In the genomic region with DNA sequence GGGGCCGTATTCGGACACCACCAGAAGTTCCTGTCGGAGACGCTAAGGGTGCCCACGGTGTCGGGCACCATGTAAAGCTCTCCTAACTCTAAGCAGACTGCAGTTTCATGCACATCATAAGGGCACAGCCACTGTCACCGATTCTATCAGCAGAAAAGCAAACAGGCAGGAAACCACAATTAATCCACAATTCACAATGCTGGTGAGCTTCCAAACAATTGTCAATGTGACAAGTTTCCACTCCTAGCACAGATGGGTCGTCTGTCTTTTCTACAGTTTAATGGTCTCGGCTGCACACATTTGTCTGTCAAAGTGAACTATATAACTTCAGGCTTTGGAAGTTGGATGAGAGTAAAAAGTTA, we compare ENCODE assay signal across 14 cellular contexts. TPM values are rescaled to one million over a fixed set of nuclear protein-coding genes. Genes with fewer than 3 reads are reported as not detected.
DNase-seq lines count a peak whose midpoint lies in the region; ATAC-seq and TF ChIP-seq lines count a peak whose summit lies in the region.
"Had no signal": no experiment of that assay in that cellular context is flagged by ENCODE, and none has a peak within 500 bp of the region (broad histone marks: within the 10 kb centered on the region; RNA-seq: fewer than 3 reads in every experiment).

No MANE protein-coding gene starts in this region.

- no peak overlapping the region for H4K8ac ChIP-seq in IMR-90 (ENCODE audit: low read depth in 2 of 2, low read length in 2 of 2)

- H3K56ac ChIP-seq in IMR-90 (ENCODE audit: extremely low read depth, insufficient read depth, low read length) = no peak overlapping the region

- no peak for TF ChIP-seq EP300 in gastroesophageal sphincter (IDR thresholded peaks at IDR 0.05)

- H4K91ac ChIP-seq in IMR-90 (ENCODE audit: insufficient read depth, low read depth, low read length) = no peak overlapping the region

- dilution Hi-C loops in IMR-90 (cut with HindIII; ENCODE audit: low sequenced_read_pairs, unreplicated experiment) = no loop called here

- intact Hi-C loops in IMR-90 (cut with micrococcal nuclease) = no loop called here
- intact Hi-C loops in ascending aorta (cut with DNase I) = loop anchor here (2.0 kb wide), 1 partner anchor 13 kb away; no protein-coding TSS in a partner anchor

- no peak for ATAC-seq in CD4-positive, CD25-positive, alpha-beta regulatory T cell (ENCODE audit: low read depth in 2 of 2)
- no peak for ATAC-seq in IMR-90 (ENCODE audit: low read depth)
- ATAC-seq in naive B cell (ENCODE audit: low read depth in 2 of 2) = no peak
- ATAC-seq in gastroesophageal sphincter = no peak
- ATAC-seq: K562 had no signal

- CTCF ChIA-PET in IMR-90 (lab: Yijun Ruan, JAX) (interaction anchor here (0.6 to 1.9 kb wide), 3 partner anchors 9 to 166 kb away, joined by 3 to 4 read pairs (median 3); a partner anchor contains a TSS), GM10248 (lab: Yijun Ruan, JAX) (interaction anchor here (1.0 kb wide), 1 partner anchor 16 kb away, joined by 3 read pairs; no protein-coding TSS in a partner anchor)

- H2AK9ac ChIP-seq in IMR-90 (replicated peaks; ENCODE audit: low read depth, low read length, poor library complexity) = no peak overlapping the region

- H3K27ac Mint-ChIP-seq in CD4-positive, CD25-positive, alpha-beta regulatory T cell = no peak overlapping the region
- no peak overlapping the region for H3K27ac Mint-ChIP-seq in naive B cell

- peaks cover 4% of the 10 kb centered on the region for H3K27me3 ChIP-seq in CD4-positive, CD25-positive, alpha-beta regulatory T cell (ENCODE audit: control insufficient read depth, insufficient read depth, low read length)
- peaks cover 6% of the 10 kb centered on the region; the same call in 1 of the 2 replicates for H3K27me3 ChIP-seq in IMR-90 (ENCODE audit: control insufficient read depth, insufficient read depth, low read length)
- H3K27me3 ChIP-seq in ascending aorta = no peaks in the 10 kb centered on the region
- peaks cover 30% of the 10 kb centered on the region for H3K27me3 ChIP-seq in gastroesophageal sphincter

- H3K18ac ChIP-seq in IMR-90 (ENCODE audit: low read depth, low read length) = no peak overlapping the region

- no peak overlapping the region for H3K14ac ChIP-seq in IMR-90 (replicated peaks; ENCODE audit: low read depth, low read length)

- H2AFZ ChIP-seq in IMR-90 (replicated peaks; ENCODE audit: low read length, poor library complexity) = peak overlapping the region; percentile 82

- no peak overlapping the region for H3K4me2 ChIP-seq in IMR-90 (ENCODE audit: low read depth, low read length)

- H2BK15ac ChIP-seq in IMR-90 (ENCODE audit: low read depth, low read length) = no peak overlapping the region

- peak overlapping the region in 3 of 4 donors; percentile 63 to 88 (median 86) for H3K4me3 Mint-ChIP-seq in CD4-positive, CD25-positive, alpha-beta regulatory T cell
- peak overlapping the region; percentile 73 to 88 (median 81) for H3K4me3 Mint-ChIP-seq in naive B cell

- in situ Hi-C loops in IMR-90 (cut with MboI; ENCODE audit: low sequenced_read_pairs) = loop anchor here (25.0 kb wide), 1 partner anchor 1221 kb away; no protein-coding TSS in a partner anchor

- no peak overlapping the region for H4K5ac ChIP-seq in IMR-90 (ENCODE audit: low read depth, low read length)

- BruUV-seq in IMR-90 (replicated peaks; lab: Mats Ljungman, UMichigan) = no TSS peak

- H3K9ac ChIP-seq in IMR-90 (ENCODE audit: low read depth, low read length) = no peak overlapping the region

- peaks cover 0 to 19% (median 7%) of the 10 kb centered on the region in 4 donors for H3K4me1 Mint-ChIP-seq in CD4-positive, CD25-positive, alpha-beta regulatory T cell
- H3K4me1 Mint-ChIP-seq in naive B cell = peaks cover 9 to 22% (median 14%) of the 10 kb centered on the region in 3 donors

- peaks cover 20% of the 10 kb centered on the region for H3K4me1 ChIP-seq in CD4-positive, CD25-positive, alpha-beta regulatory T cell (ENCODE audit: control insufficient read depth, insufficient read depth, low read length, poor library complexity, severe bottlenecking)
- H3K4me1 ChIP-seq in IMR-90 (ENCODE audit: control insufficient read depth, insufficient read depth, low read length) (no peaks in the 10 kb centered on the region; the same call in 1 of the 2 replicates), ascending aorta (peaks cover 3 to 24% of the 10 kb centered on the region in 2 donors), gastroesophageal sphincter (peaks cover 0 to 36% (median 3%) of the 10 kb centered on the region in 3 donors)
- H3K4me1 ChIP-seq: Caco-2 had no signal

- no peak overlapping the region for H3K23ac ChIP-seq in IMR-90 (ENCODE audit: low read depth, low read length)

- no peak for TF ChIP-seq CTCF in IMR-90 (conservative IDR thresholded peaks at IDR 0.05; ENCODE audit: low read depth, low read length)
- TF ChIP-seq CTCF in ascending aorta (IDR thresholded peaks at IDR 0.05) = no peak
- no peak for TF ChIP-seq CTCF in GM10248 (IDR thresholded peaks at IDR 0.05; ENCODE audit: control extremely low read depth, extremely low read depth, low read depth, missing control alignments)
- no peak for TF ChIP-seq CTCF in gastroesophageal sphincter (IDR thresholded peaks at IDR 0.05)

- peak overlapping the region; percentile 10 for H3K4me3 ChIP-seq in CD4-positive, CD25-positive, alpha-beta regulatory T cell (ENCODE audit: low read depth, low read length)
- H3K4me3 ChIP-seq in IMR-90 (ENCODE audit: insufficient read depth, low read depth, low read length) (no peak overlapping the region), ascending aorta (peak overlapping the region; percentile 73 to 75), gastroesophageal sphincter (peak overlapping the region in 1 of 2 donors; percentile 67)
- H3K4me3 ChIP-seq: K562 had no signal

- TF ChIP-seq POLR2A in IMR-90 (IDR thresholded peaks at IDR 0.05; ENCODE audit: low read depth, low read length) (no peak), gastroesophageal sphincter (IDR thresholded peaks at IDR 0.05) (no peak)

- H2BK5ac ChIP-seq in IMR-90 (ENCODE audit: low read depth, low read length, poor library complexity, severe bottlenecking) = no peak overlapping the region

- H3K4ac ChIP-seq in IMR-90 (ENCODE audit: low read depth, low read length) = no peak overlapping the region

- no peak overlapping the region for H2AK5ac ChIP-seq in IMR-90 (ENCODE audit: low read depth, low read length)

- peaks cover 16% of the 10 kb centered on the region for H3K36me3 ChIP-seq in CD4-positive, CD25-positive, alpha-beta regulatory T cell (ENCODE audit: control insufficient read depth, insufficient read depth, low read length)
- H3K36me3 ChIP-seq in IMR-90 (ENCODE audit: control insufficient read depth, insufficient read depth, low read length) (peaks cover 13% of the 10 kb centered on the region), ascending aorta (peaks cover 12 to 17% of the 10 kb centered on the region in 2 donors), gastroesophageal sphincter (peaks cover 0 to 18% of the 10 kb centered on the region in 2 donors)

- DNase-seq in CD4-positive, CD25-positive, alpha-beta regulatory T cell = no peak
- DNase-seq in IMR-90 (no peak), ascending aorta (ENCODE audit: low spot score in 2 of 2) (no peak), naive B cell (no peak), kidney tubule cell (ENCODE audit: low spot score) (no peak), GM10248 (ENCODE audit: extremely low spot score) (no peak)
- no peak for DNase-seq in activated CD4-positive, CD25-positive, alpha-beta regulatory T cell treated with anti-CD3 and anti-CD28 coated beads, Interleukin-2, amount 50 U/mL, for 72 hours
- DNase-seq: Caco-2; NCI-H2227 treated with DMSO at 0.1 percent for 48 hours; stimulated activated CD4-positive, alpha-beta T cell treated with anti-CD3 and anti-CD28 coated beads, Interleukin-1b, Interleukin-23, amount 100 ng/mL, for 48 hours had no signal

- H3K27ac ChIP-seq in CD4-positive, CD25-positive, alpha-beta regulatory T cell (ENCODE audit: insufficient read depth, low read length, poor library complexity, severe bottlenecking) = no peak overlapping the region
- H3K27ac ChIP-seq in IMR-90 (ENCODE audit: insufficient read depth, low read length) = no peak overlapping the region
- H3K27ac ChIP-seq in ascending aorta = peak overlapping the region; percentile 67 to 83
- H3K27ac ChIP-seq in gastroesophageal sphincter = peak overlapping the region in 1 of 4 donors; percentile 54

- peaks cover 20% of the 10 kb centered on the region for H3K36me3 Mint-ChIP-seq in CD4-positive, CD25-positive, alpha-beta regulatory T cell
- peaks cover 17 to 27% of the 10 kb centered on the region in 2 donors for H3K36me3 Mint-ChIP-seq in naive B cell

- H3K27me3 Mint-ChIP-seq in CD4-positive, CD25-positive, alpha-beta regulatory T cell = peaks cover 23% of the 10 kb centered on the region
- H3K27me3 Mint-ChIP-seq in naive B cell = peaks cover 9 to 42% (median 35%) of the 10 kb centered on the region in 3 donors

- WGBS in IMR-90 (ENCODE audit: extremely low coverage in 2 of 2, insufficient read length in 1 of 2), 2 experiments = 77% methylated on average over 3 of the region's 9 CpGs; no CpG with 5 or more reads in 1 of the 2 experiments
- 75 to 89% methylated on average over 2 to 3 of the region's 9 CpGs for WGBS in gastroesophageal sphincter (ENCODE audit: low coverage in 1 of 2), 2 donors

- POLR2A ChIA-PET in IMR-90 (lab: Charles Lee; ENCODE audit: unreplicated experiment) = no interaction called here
- POLR2A ChIA-PET in GM10248 (lab: Yijun Ruan, JAX) = no interaction called here

- H3K9me3 ChIP-seq in CD4-positive, CD25-positive, alpha-beta regulatory T cell (ENCODE audit: control insufficient read depth in 2 of 2, low read length in 2 of 2) = no peaks in the 10 kb centered on the region
- no peaks in the 10 kb centered on the region for H3K9me3 ChIP-seq in IMR-90 (ENCODE audit: control insufficient read depth, insufficient read depth, low read length)
- no peaks in the 10 kb centered on the region for H3K9me3 ChIP-seq in ascending aorta
- H3K9me3 ChIP-seq in gastroesophageal sphincter = no peaks in the 10 kb centered on the region
- H3K9me3 ChIP-seq: Caco-2 had no signal

- TF ChIP-seq RAD21 in IMR-90 (IDR thresholded peaks at IDR 0.05; ENCODE audit: low read length) = no peak

- H3K79me1 ChIP-seq in IMR-90 (ENCODE audit: low read depth in 1 of 2, low read length in 2 of 2) = no peaks in the 10 kb centered on the region

- no peak overlapping the region for H2BK20ac ChIP-seq in IMR-90 (ENCODE audit: low read depth, low read length)

- no peak overlapping the region for H2BK120ac ChIP-seq in IMR-90 (ENCODE audit: low read depth, low read length)

- no peaks in the 10 kb centered on the region; the same call in 1 of the 2 replicates for H4K20me1 ChIP-seq in IMR-90 (ENCODE audit: insufficient read depth, low read length)

- peaks cover 0 to 4% (median 0%) of the 10 kb centered on the region in 7 donors for H3K9me3 Mint-ChIP-seq in CD4-positive, CD25-positive, alpha-beta regulatory T cell
- H3K9me3 Mint-ChIP-seq in naive B cell = peaks cover 0 to 2% (median 0%) of the 10 kb centered on the region in 7 donors

- peaks cover 2% of the 10 kb centered on the region; the same call in 1 of the 2 replicates for H3K9me1 ChIP-seq in IMR-90 (ENCODE audit: insufficient read depth, low read length)

RNA-seq across cellular contexts. Expression of a gene that starts 8.8 kb away (rescaled TPM):
- not detected for total RNA-seq in CD4-positive, CD25-positive, alpha-beta regulatory T cell
- polyA plus RNA-seq in CD4-positive, CD25-positive, alpha-beta regulatory T cell = not detected
- total RNA-seq in IMR-90 (2012; rRNA removed) = under 0.01 TPM in 1 of 2 replicates, not detected in the other
- polyA plus RNA-seq in IMR-90 (2012; rRNA removed) = 0.03 TPM in 1 of 2 replicates, not detected in the other
- polyA plus RNA-seq in IMR-90 (2012; cell fraction: cytosol; rRNA removed) = not detected in 2 replicates
- not detected in 2 replicates for polyA plus RNA-seq in IMR-90 (2012; cell fraction: nucleus; rRNA removed; ENCODE audit: low replicate concordance)
- 1.2 TPM for total RNA-seq in ascending aorta
- under 1 TPM in 2 of 6 donors, not detected in 4; 0.09 to 0.23 TPM for polyA plus RNA-seq in naive B cell (ENCODE audit: low read depth in 6 of 6)
- 1 to 10 TPM in 2 of 4 donors, under 1 TPM in 1, not detected in 1; 0.40 to 2.0 (median 1.1) TPM for total RNA-seq in gastroesophageal sphincter
- total RNA-seq: glomerular endothelial cell, myocyte had no signal

Comparison
In these comparisons a context has a peak if more than half of its experiments do, and no peak if none do; other contexts are left out.
1. H3K27ac ChIP-seq: peak in ascending aorta (2 of 2); none in CD4-positive, CD25-positive, alpha-beta regulatory T cell (single experiment) and IMR-90 (single experiment).